9 cellular contexts compared by ENCODE assay signal in the genomic region with DNA sequence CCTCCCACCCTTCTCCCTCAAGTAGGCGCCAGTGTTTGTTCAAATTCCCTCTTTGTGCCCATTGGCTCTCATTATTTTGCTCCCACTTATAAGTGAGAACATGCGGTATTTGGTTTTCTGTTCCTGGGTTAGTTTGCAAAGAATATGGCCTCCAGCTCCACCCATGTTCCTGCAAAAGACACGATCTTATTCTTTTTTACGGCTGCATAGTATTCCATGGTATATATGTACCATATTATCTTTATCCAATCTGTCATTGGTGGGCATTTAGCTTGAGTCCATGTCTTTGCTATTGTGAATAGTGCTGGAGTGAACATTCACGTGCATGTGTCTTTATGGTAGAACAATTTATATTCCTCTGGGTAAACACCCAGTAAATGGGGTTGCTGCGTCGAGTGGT.
"Had no signal": no experiment of that assay in that cellular context is flagged by ENCODE, and none has a peak within 500 bp of the region (broad histone marks: within the 10 kb centered on the region; RNA-seq: fewer than 3 reads in every experiment).

No MANE protein-coding gene starts in this region.

- H3K27ac ChIP-seq: HL-60 had no signal

- ATAC-seq: GM23338 had no signal

- H3K4me3 Mint-ChIP-seq: GM23338, H9, HFFc6 had no signal

- FAIRE-seq: H1, H54 had no signal

- DNase-seq: H9, HCEC 1CT, HFFc6, IMR-90, KBM-7 had no signal

- H3K27ac Mint-ChIP-seq: GM23338, H9, HFFc6 had no signal

- H3K4me3 ChIP-seq: GM23338 had no signal
